In the genomic region with DNA sequence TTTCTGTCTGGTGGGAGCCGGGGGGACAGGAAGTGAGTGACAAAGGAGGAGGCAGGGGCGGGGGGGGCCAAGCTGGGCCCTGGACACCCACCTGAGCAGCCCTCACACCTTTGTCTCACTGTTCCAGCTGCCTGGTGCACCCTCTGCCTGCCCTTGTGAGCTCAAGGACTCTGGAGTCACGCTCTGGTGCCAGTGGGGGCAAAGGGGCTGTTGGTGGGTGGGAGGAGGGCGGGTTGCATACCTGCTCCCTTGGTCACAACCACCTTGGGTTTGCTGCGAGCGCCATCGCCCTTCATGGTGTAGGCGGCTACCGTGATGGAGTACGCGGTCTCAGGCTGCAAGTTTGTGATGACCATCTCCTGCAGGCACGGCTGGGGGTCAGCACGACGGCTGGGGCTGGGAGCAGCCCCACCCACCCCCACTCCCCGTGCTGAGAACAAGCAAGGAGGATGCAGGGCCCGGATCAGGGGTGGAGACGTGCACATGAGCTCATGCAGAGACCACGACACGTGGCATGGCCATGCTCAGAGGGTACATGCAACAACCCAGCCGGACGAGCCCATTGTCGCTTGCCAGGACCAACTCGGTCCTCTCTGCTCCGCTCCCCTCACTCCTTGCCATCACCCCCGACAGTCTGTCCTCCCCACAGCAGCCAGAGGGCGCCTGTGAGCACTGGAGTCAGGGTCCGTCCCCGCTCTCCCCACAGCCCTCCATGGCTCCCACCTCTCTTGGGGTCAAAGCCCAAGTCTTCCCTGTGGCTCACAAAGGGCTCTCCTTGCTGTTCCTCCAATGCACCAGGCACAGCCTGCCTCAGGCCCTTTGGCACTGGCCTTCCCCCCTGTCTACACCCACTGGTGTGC, we compare ENCODE assay signal across 10 cellular contexts.
DNase-seq lines count a peak whose midpoint lies in the region; ATAC-seq and TF ChIP-seq lines count a peak whose summit lies in the region.
"Had no signal": no experiment of that assay in that cellular context is flagged by ENCODE, and none has a peak within 500 bp of the region (broad histone marks: within the 10 kb centered on the region; RNA-seq: fewer than 3 reads in every experiment).

No MANE protein-coding gene starts in this region.

- no TSS peak for BruUV-seq in PC-9 (replicated peaks; lab: Mats Ljungman, UMichigan)

- WGBS in esophagus muscularis mucosa: 75% methylated on average over 21 of the region's 28 CpGs
- whole genome bisulfite sequencing in smooth muscle cell (ENCODE audit: low lambda C conversion rate): 85% methylated on average over 18 of the region's 28 CpGs

- no peak overlapping the region for H3K4me3 Mint-ChIP-seq in activated CD4-positive, alpha-beta T cell treated with anti-CD3 and anti-CD28 coated beads for 36 hours
- H3K4me3 Mint-ChIP-seq: CD8-positive, alpha-beta T cell had no signal

- no peaks in the 10 kb centered on the region for H3K36me3 Mint-ChIP-seq in activated CD4-positive, alpha-beta T cell treated with anti-CD3 and anti-CD28 coated beads for 36 hours (ENCODE audit: low read depth)
- H3K36me3 Mint-ChIP-seq: CD8-positive, alpha-beta T cell had no signal

- no peak overlapping the region for H3K27ac Mint-ChIP-seq in activated CD4-positive, alpha-beta T cell treated with anti-CD3 and anti-CD28 coated beads for 36 hours
- H3K27ac Mint-ChIP-seq: CD8-positive, alpha-beta T cell had no signal

- TF ChIP-seq CTCF in PC-9 (conservative IDR thresholded peaks at IDR 0.05): peak; percentile 56
- peak; percentile 20 to 56 (median 31) for TF ChIP-seq CTCF in esophagus muscularis mucosa (IDR thresholded peaks at IDR 0.05)
- TF ChIP-seq CTCF in smooth muscle cell (IDR thresholded peaks at IDR 0.05; ENCODE audit: borderline replicate concordance, insufficient read depth, poor library complexity, severe bottlenecking): peak; percentile 39

- intact Hi-C loops in activated CD4-positive, alpha-beta T cell treated with anti-CD3 and anti-CD28 coated beads for 36 hours (cut with DNase I, micrococcal nuclease): loop anchor here in 1 of 2 experiments (10.0 kb wide), 1 partner anchor 349 kb away; no protein-coding TSS in a partner anchor
- intact Hi-C loops in PC-9 (cut with micrococcal nuclease; ENCODE audit: unreplicated experiment) (no loop called here), esophagus muscularis mucosa (cut with DNase I) (no loop called here)

- TF ChIP-seq POLR2A in esophagus muscularis mucosa (IDR thresholded peaks at IDR 0.05; ENCODE audit: low read depth): no peak

- peak; percentile 26 for ATAC-seq in activated CD4-positive, alpha-beta T cell treated with anti-CD3 and anti-CD28 coated beads for 36 hours
- ATAC-seq in GM21723 (IDR thresholded peaks at IDR 0.05; ENCODE audit: unreplicated experiment): no peak
- ATAC-seq in GM21619 (IDR thresholded peaks at IDR 0.05; ENCODE audit: unreplicated experiment): no peak
- ATAC-seq: CD8-positive, alpha-beta T cell had no signal

- H3F3A ChIP-seq in PC-9 (ENCODE audit: insufficient read depth, low read depth) (0 out of 2 replicates have a peak, but pooled peaks cover 4% of the 10 kb centered on the region), smooth muscle cell (ENCODE audit: low read depth) (no peaks in the 10 kb centered on the region)

- peak; percentile 51 for DNase-seq in activated CD4-positive, alpha-beta T cell treated with anti-CD3 and anti-CD28 coated beads for 36 hours
- no peak for DNase-seq in activated CD4-positive, alpha-beta T cell treated with anti-CD3 and anti-CD28 coated beads, Interleukin-2, amount 50 U/mL, for 4 hours
- DNase-seq in PC-9 (no peak), esophagus muscularis mucosa (ENCODE audit: extremely low spot score) (no peak), smooth muscle cell (lab: John Stamatoyannopoulos, UW; ENCODE audit: unreplicated experiment) (no peak), SIG-M5 treated with dmso at 0.1 percent for 504 hours (lab: John Stamatoyannopoulos, UW; ENCODE audit: unreplicated experiment) (no peak)
- DNase-seq: CD8-positive, alpha-beta T cell; upper lobe of left lung had no signal

- H3K27ac ChIP-seq in PC-9 (no peak overlapping the region), esophagus muscularis mucosa (replicated peaks in 1 of 4) (no peak overlapping the region), smooth muscle cell (ENCODE audit: low read depth) (no peak overlapping the region)
- H3K27ac ChIP-seq: upper lobe of left lung had no signal

- H3K9me2 ChIP-seq in PC-9 (ENCODE audit: insufficient read depth): no peaks in the 10 kb centered on the region

- H3K27me3 ChIP-seq in PC-9 (ENCODE audit: insufficient read depth, low read depth) (no peaks in the 10 kb centered on the region), esophagus muscularis mucosa (no peaks in the 10 kb centered on the region), smooth muscle cell (ENCODE audit: low read depth) (no peaks in the 10 kb centered on the region)
- H3K27me3 ChIP-seq: upper lobe of left lung had no signal

- no peak overlapping the region for H3K9ac ChIP-seq in smooth muscle cell (ENCODE audit: low read depth)

- TF ChIP-seq EP300 in esophagus muscularis mucosa (IDR thresholded peaks at IDR 0.05): no peak

- H3K4me3 ChIP-seq in PC-9 (no peak overlapping the region), esophagus muscularis mucosa (no peak overlapping the region), smooth muscle cell (no peak overlapping the region)
- H3K4me3 ChIP-seq: upper lobe of left lung had no signal

- no peaks in the 10 kb centered on the region for H3K9me3 Mint-ChIP-seq in activated CD4-positive, alpha-beta T cell treated with anti-CD3 and anti-CD28 coated beads for 36 hours (ENCODE audit: low read depth)
- H3K9me3 Mint-ChIP-seq: CD8-positive, alpha-beta T cell had no signal

- CTCF ChIA-PET in activated CD4-positive, alpha-beta T cell treated with anti-CD3 and anti-CD28 coated beads for 36 hours (lab: Charles Lee): no interaction called here
- CTCF ChIA-PET in PC-9 (lab: Charles Lee): no interaction called here

- H3K4me1 ChIP-seq in PC-9 (replicated peaks; ENCODE audit: insufficient read depth): no peaks in the 10 kb centered on the region
- H3K4me1 ChIP-seq in esophagus muscularis mucosa: peaks cover 0 to 12% (median 4%) of the 10 kb centered on the region in 4 donors
- no peaks in the 10 kb centered on the region for H3K4me1 ChIP-seq in smooth muscle cell (ENCODE audit: low read depth)

- POLR2A ChIA-PET in activated CD4-positive, alpha-beta T cell treated with anti-CD3 and anti-CD28 coated beads for 36 hours (lab: Charles Lee): no interaction called here
- POLR2A ChIA-PET in PC-9 (lab: Charles Lee; ENCODE audit: unreplicated experiment): no interaction called here

- H3K9me3 ChIP-seq in PC-9 (ENCODE audit: insufficient read depth, low read depth): no peaks in the 10 kb centered on the region
- H3K9me3 ChIP-seq in esophagus muscularis mucosa: no peaks in the 10 kb centered on the region
- no peaks in the 10 kb centered on the region for H3K9me3 ChIP-seq in smooth muscle cell (replicated peaks; ENCODE audit: low read depth)
- H3K9me3 ChIP-seq: upper lobe of left lung had no signal

- H3K36me3 ChIP-seq in PC-9 (ENCODE audit: low read depth) (no peaks in the 10 kb centered on the region), esophagus muscularis mucosa (peaks cover 6 to 75% (median 30%) of the 10 kb centered on the region in 4 donors), smooth muscle cell (ENCODE audit: low read depth) (no peaks in the 10 kb centered on the region)

- H3K79me2 ChIP-seq in PC-9 (ENCODE audit: low read depth) (no peaks in the 10 kb centered on the region), smooth muscle cell (ENCODE audit: low read depth) (no peaks in the 10 kb centered on the region)

- H4K20me1 ChIP-seq in PC-9 (ENCODE audit: insufficient read depth) (no peaks in the 10 kb centered on the region), smooth muscle cell (ENCODE audit: low read depth) (no peaks in the 10 kb centered on the region)

- H3K4me1 Mint-ChIP-seq in activated CD4-positive, alpha-beta T cell treated with anti-CD3 and anti-CD28 coated beads for 36 hours: no peaks in the 10 kb centered on the region

- H3K4me2 ChIP-seq in PC-9 (no peak overlapping the region), smooth muscle cell (no peak overlapping the region)

- H3K27me3 Mint-ChIP-seq in activated CD4-positive, alpha-beta T cell treated with anti-CD3 and anti-CD28 coated beads for 36 hours: peaks cover 18% of the 10 kb centered on the region

- no peak overlapping the region for H2AFZ ChIP-seq in PC-9
- H2AFZ ChIP-seq in smooth muscle cell (ENCODE audit: low read depth): no peak overlapping the region
